Comparison of ENCODE assay signal across 25 cellular contexts in genomic region chr18:58870621-58871020, GRCh38. TPM values are rescaled to one million over a fixed set of nuclear protein-coding genes. Genes with fewer than 3 reads are reported as not detected.
DNase-seq lines count a peak whose midpoint lies in the region; ATAC-seq and TF ChIP-seq lines count a peak whose summit lies in the region.
"Had no signal": no experiment of that assay in that cellular context is flagged by ENCODE, and none has a peak within 500 bp of the region (broad histone marks: within the 10 kb centered on the region; RNA-seq: fewer than 3 reads in every experiment).

No MANE protein-coding gene starts in this region.

- H2BK15ac ChIP-seq in H9 (ENCODE audit: low read depth, low read length), result no peak overlapping the region

- no peak overlapping the region for H3K56ac ChIP-seq in H9 (ENCODE audit: insufficient read length, low read depth, low read length)

- no peaks in the 10 kb centered on the region for H3K23me2 ChIP-seq in H9 (ENCODE audit: insufficient read length, low read depth, low read length, poor library complexity, severe bottlenecking)

- H2AK5ac ChIP-seq in H9 (ENCODE audit: insufficient read length, low read length), result no peak overlapping the region

- TF ChIP-seq CTCF in H9 (conservative IDR thresholded peaks at IDR 0.05), result no peak
- TF ChIP-seq CTCF in glutamatergic neuron (IDR thresholded peaks at IDR 0.05; ENCODE audit: partially characterized antibody, unreplicated experiment), result no peak
- no peak for TF ChIP-seq CTCF in gastrocnemius medialis (IDR thresholded peaks at IDR 0.05 in 4 of 5, conservative IDR thresholded peaks at IDR 0.05 in 1 of 5)

- H3K27me3 Mint-ChIP-seq in H9 (ENCODE audit: low read depth), result no peaks in the 10 kb centered on the region
- peaks cover 9% of the 10 kb centered on the region for H3K27me3 Mint-ChIP-seq in glutamatergic neuron (ENCODE audit: unreplicated experiment)

- no peaks in the 10 kb centered on the region for H3K79me1 ChIP-seq in H9 (ENCODE audit: insufficient read depth, low read depth, low read length, poor library complexity, severe bottlenecking)

- no peak overlapping the region for H3K4me2 ChIP-seq in H9 (ENCODE audit: insufficient read depth, insufficient read length, low read length)

- no peak overlapping the region for H3K23ac ChIP-seq in H9 (ENCODE audit: insufficient read length, low read depth, low read length)

- H3K27me3 ChIP-seq in H9 (ENCODE audit: insufficient read depth, low read length) (no peaks in the 10 kb centered on the region), gastrocnemius medialis (no peaks in the 10 kb centered on the region)
- H3K27me3 ChIP-seq: esophagus squamous epithelium had no signal

- peaks cover 77 to 96% (median 89%) of the 10 kb centered on the region in 3 experiments for H3K36me3 Mint-ChIP-seq in H9 (ENCODE audit: insufficient read depth in 1 of 3, low read depth in 3 of 3)
- H3K36me3 Mint-ChIP-seq in glutamatergic neuron (ENCODE audit: unreplicated experiment), result peaks cover 26% of the 10 kb centered on the region

- H3K27ac ChIP-seq in H9 (ENCODE audit: insufficient read length, low read depth, low read length) (no peak overlapping the region), angular gyrus (ENCODE audit: low read depth, low read length) (peak overlapping the region; percentile 5), gastrocnemius medialis (peak overlapping the region in 3 of 4 donors; percentile 49 to 69 (median 54))
- H3K27ac ChIP-seq: neutrophil had no signal

- no peak overlapping the region for H2BK120ac ChIP-seq in H9 (ENCODE audit: low read depth, low read length, poor library complexity, severe bottlenecking)

- no peak overlapping the region for H3K9ac ChIP-seq in H9 (ENCODE audit: extremely low read depth, insufficient read length, low read length)

- no peak overlapping the region for H4K5ac ChIP-seq in H9 (ENCODE audit: insufficient read length, low read depth, low read length)

- DNase-seq in H9, result no peak
- DNase-seq in glutamatergic neuron, result no peak
- no peak for DNase-seq in gastrocnemius medialis
- DNase-seq in NCI-H1105 (lab: John Stamatoyannopoulos, UW), result no peak
- DNase-seq in KBM-7, result no peak
- no peak for DNase-seq in stimulated activated naive CD8-positive, alpha-beta T cell treated with anti-CD3 and anti-CD28 coated beads, Interleukin-15, Interleukin-2, amounts not matched to agents 100 U/mL and 50 U/mL, for 24 hours
- DNase-seq in mucosa of gallbladder (ENCODE audit: low spot score), result no peak
- DNase-seq: activated CD4-positive, alpha-beta T cell treated with anti-CD3 and anti-CD28 coated beads, Interleukin-2, amount 10 ng/mL, durations not matched to agents 7 days and 5 days; activated effector memory CD4-positive, alpha-beta T cell treated with Interleukin-2 at 50 U/mL for 16 hours; activated naive CD8-positive, alpha-beta T cell treated with anti-CD3 and anti-CD28 coated beads, Interleukin-2, amount 50 U/mL, for 24 hours; CD4-positive, CD25-positive, alpha-beta regulatory T cell; central memory CD4-positive, alpha-beta T cell; DMS153; effector CD8-positive, alpha-beta T cell; esophagus squamous epithelium; GF-D8; MM.1S; NCI-H1694 treated with DMSO at 0.1 percent for 48 hours; NCI-H345; PC-3; retina; SIG-M5 had no signal

- H3K4me1 ChIP-seq in H9 (ENCODE audit: insufficient read depth, low read length), result peaks cover 12% of the 10 kb centered on the region; the same call in 1 of the 2 replicates
- peaks cover 60 to 68% of the 10 kb centered on the region in 2 donors for H3K4me1 ChIP-seq in gastrocnemius medialis

- peak overlapping the region; percentile 79 to 95 (median 81); a peak in 6 of 7 replicates for H3K27ac Mint-ChIP-seq in H9
- H3K27ac Mint-ChIP-seq in glutamatergic neuron (ENCODE audit: unreplicated experiment), result no peak overlapping the region
- H3K27ac Mint-ChIP-seq: activated CD4-positive, alpha-beta T cell treated with anti-CD3 and anti-CD28 coated beads, Interleukin-2, amount 10 ng/mL, durations not matched to agents 7 days and 5 days; activated naive CD8-positive, alpha-beta T cell treated with anti-CD3 and anti-CD28 coated beads, Interleukin-2, amount 50 U/mL, for 24 hours; T-helper 1 cell treated with Interleukin-12 subunit alpha and Interleukin-12 subunit beta and Interleukin-4 antibody, amounts not matched to agents 30 μg/mL and 1 μg/mL, for 36 hours had no signal

- peaks cover 0 to 28% of the 10 kb centered on the region in 2 donors for H3K36me3 ChIP-seq in gastrocnemius medialis
- H3K36me3 ChIP-seq: neutrophil had no signal

- H2BK12ac ChIP-seq in H9 (ENCODE audit: insufficient read length, low read depth, low read length), result no peak overlapping the region

- H3K4me1 Mint-ChIP-seq in H9 (peaks cover 61 to 71% of the 10 kb centered on the region in 2 experiments), glutamatergic neuron (ENCODE audit: low read depth, unreplicated experiment) (peaks cover 57% of the 10 kb centered on the region)
- H3K4me1 Mint-ChIP-seq: activated CD4-positive, alpha-beta T cell treated with anti-CD3 and anti-CD28 coated beads, Interleukin-2, amount 10 ng/mL, durations not matched to agents 7 days and 5 days; activated naive CD8-positive, alpha-beta T cell treated with anti-CD3 and anti-CD28 coated beads, Interleukin-2, amount 50 U/mL, for 24 hours had no signal

- no peak overlapping the region for H3T11ph ChIP-seq in H9 (ENCODE audit: low read length)

- no peak for ATAC-seq in gastrocnemius medialis
- no peak for ATAC-seq in stimulated activated naive CD8-positive, alpha-beta T cell treated with anti-CD3 and anti-CD28 coated beads, Interleukin-15, Interleukin-2, amounts not matched to agents 100 U/mL and 50 U/mL, for 24 hours
- ATAC-seq: activated naive CD8-positive, alpha-beta T cell treated with anti-CD3 and anti-CD28 coated beads, Interleukin-2, amount 50 U/mL, for 24 hours; PC-3 had no signal

- H2AFZ ChIP-seq in H9 (ENCODE audit: low read length), result no peak overlapping the region

- no peak overlapping the region for H3K18ac ChIP-seq in H9 (ENCODE audit: insufficient read length, low read depth, low read length)

- no peak overlapping the region for H4K8ac ChIP-seq in H9 (replicated peaks; ENCODE audit: insufficient read length, low read depth, low read length)

- no peak for TF ChIP-seq POLR2A in gastrocnemius medialis (IDR thresholded peaks at IDR 0.05)

- in situ Hi-C loops in gastrocnemius medialis (cut with MboI; ENCODE audit: low sequenced_read_pairs in 4 of 4) (no loop called here), KBM-7 (cut with MboI; ENCODE audit: low pct_unique_long_range_greater_than_20kb, low sequenced_read_pairs) (no loop called here)

- no peak overlapping the region for H2BK5ac ChIP-seq in H9 (ENCODE audit: insufficient read length, low read length)

- H3K4me3 Mint-ChIP-seq in H9 (no peak overlapping the region; a peak in 1 of 5 replicates), glutamatergic neuron (ENCODE audit: unreplicated experiment) (peak overlapping the region; percentile 48)
- H3K4me3 Mint-ChIP-seq: activated CD4-positive, alpha-beta T cell treated with anti-CD3 and anti-CD28 coated beads, Interleukin-2, amount 10 ng/mL, durations not matched to agents 7 days and 5 days; activated naive CD8-positive, alpha-beta T cell treated with anti-CD3 and anti-CD28 coated beads, Interleukin-2, amount 50 U/mL, for 24 hours; CD4-positive, CD25-positive, alpha-beta regulatory T cell; T-helper 1 cell treated with Interleukin-12 subunit alpha and Interleukin-12 subunit beta and Interleukin-4 antibody, amounts not matched to agents 30 μg/mL and 1 μg/mL, for 36 hours had no signal

- H3K4me3 ChIP-seq in gastrocnemius medialis, result no peak overlapping the region
- H3K4me3 ChIP-seq: esophagus squamous epithelium had no signal

- H3K79me2 ChIP-seq in H9 (ENCODE audit: insufficient read depth, low read length), result peaks cover 63% of the 10 kb centered on the region

- H4K20me1 ChIP-seq in H9 (ENCODE audit: control insufficient read depth, insufficient read depth, insufficient read length), result no peaks in the 10 kb centered on the region

- no CpG with 5 or more reads among the region's 2 CpGs for WGBS in H9 (ENCODE audit: extremely low coverage, insufficient read length, low lambda C conversion rate)

- no peak overlapping the region for H4K91ac ChIP-seq in H9 (ENCODE audit: insufficient read length, low read depth, low read length)

- H3K4ac ChIP-seq in H9 (ENCODE audit: low read depth, low read length), result no peak overlapping the region

- H3K9me3 Mint-ChIP-seq in H9 (peaks cover 3 to 4% of the 10 kb centered on the region in 2 experiments; a peak in 2 of 5 replicates), glutamatergic neuron (ENCODE audit: unreplicated experiment) (peaks cover 10% of the 10 kb centered on the region)
- H3K9me3 Mint-ChIP-seq: activated CD4-positive, alpha-beta T cell treated with anti-CD3 and anti-CD28 coated beads, Interleukin-2, amount 10 ng/mL, durations not matched to agents 7 days and 5 days; T-helper 1 cell treated with Interleukin-12 subunit alpha and Interleukin-12 subunit beta and Interleukin-4 antibody, amounts not matched to agents 30 μg/mL and 1 μg/mL, for 36 hours had no signal

- H2BK20ac ChIP-seq in H9 (ENCODE audit: low read depth, low read length, poor library complexity, severe bottlenecking), result no peak overlapping the region

- no peaks in the 10 kb centered on the region for H3K9me3 ChIP-seq in H9 (ENCODE audit: control insufficient read depth, low read depth, low read length)
- no peaks in the 10 kb centered on the region for H3K9me3 ChIP-seq in gastrocnemius medialis
- H3K9me3 ChIP-seq: esophagus squamous epithelium, neutrophil had no signal

- intact Hi-C loops in gastrocnemius medialis (cut with DNase I; ENCODE audit: low total_unique reads), result no loop called here

- no peak overlapping the region; the same call in 1 of the 2 replicates for H3K14ac ChIP-seq in H9 (ENCODE audit: insufficient read depth, low read length)

RNA-seq across cellular contexts. Expression of gene ZNF532, which starts 5.9 kb away (rescaled TPM):
- total RNA-seq in H9 (2021), result 254 and 258 TPM in 2 replicates
- 217 TPM for total RNA-seq in glutamatergic neuron (ENCODE audit: unreplicated experiment)
- 100 to 1,000 TPM in 1 of 4 donors, 10 to 100 TPM in 3; 54.7 to 124 (median 91.2) TPM for total RNA-seq in gastrocnemius medialis
- total RNA-seq in mucosa of gallbladder, result 58.7 TPM
